Comparison of ENCODE assay signal across 19 cellular contexts in the genomic region with DNA sequence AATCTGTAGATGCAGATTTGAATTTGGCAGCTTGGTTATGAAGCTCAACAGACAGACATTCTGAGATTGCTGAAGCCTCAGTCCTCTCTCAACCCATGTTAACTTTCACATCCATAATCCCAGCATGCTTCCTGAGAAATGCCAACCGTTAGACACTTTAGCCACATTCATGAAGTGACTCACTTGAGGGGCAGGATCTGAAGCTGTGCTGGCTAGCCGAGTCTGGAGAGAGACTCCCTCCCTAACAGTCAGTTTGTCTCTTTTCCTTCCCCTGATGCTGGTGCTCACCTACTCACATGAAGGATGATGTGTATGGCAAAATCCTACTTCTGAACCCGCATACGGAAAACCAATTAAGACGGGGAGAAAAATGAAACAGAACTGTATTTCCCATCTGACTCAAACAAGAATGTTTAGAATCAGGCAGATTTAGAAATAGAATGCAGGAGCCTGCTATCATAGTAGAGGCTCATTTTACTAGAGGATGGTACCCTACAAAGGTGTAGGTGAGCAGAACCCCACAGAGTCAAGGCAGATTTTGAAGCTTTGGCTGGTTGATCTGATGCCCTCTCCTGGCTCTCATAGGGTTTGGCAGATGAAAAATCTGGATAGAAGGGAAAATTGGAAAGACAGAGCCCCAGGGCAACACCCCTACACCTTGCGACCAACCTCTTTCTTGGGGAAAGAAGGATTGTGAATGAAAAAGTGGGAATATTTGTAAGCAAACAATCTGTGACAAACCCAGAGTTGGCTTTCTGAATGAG.
DNase-seq lines count a peak whose midpoint lies in the region; ATAC-seq and TF ChIP-seq lines count a peak whose summit lies in the region.
"Had no signal": no experiment of that assay in that cellular context is flagged by ENCODE, and none has a peak within 500 bp of the region (broad histone marks: within the 10 kb centered on the region; RNA-seq: fewer than 3 reads in every experiment).

No MANE protein-coding gene starts in this region.

- H3K9me3 ChIP-seq in MG63 (no peaks in the 10 kb centered on the region), mesenchymal stem cell (ENCODE audit: control insufficient read depth, low read length) (no peaks in the 10 kb centered on the region), ovary (no peaks in the 10 kb centered on the region)
- H3K9me3 ChIP-seq: adrenal gland had no signal

- TF ChIP-seq POLR2A in ovary (IDR thresholded peaks at IDR 0.05), result no peak

- peak overlapping the region; percentile 50 for H2BK5ac ChIP-seq in mesenchymal stem cell (ENCODE audit: low read depth, low read length, poor library complexity, severe bottlenecking)

- 59% methylated on average over 4 of the region's 6 CpGs for WGBS in mesenchymal stem cell
- WGBS in ovary, 3 donors, result 86 to 88% (median 86%) methylated on average over 6 of the region's 6 CpGs

- H3K4me3 ChIP-seq in AG10803 (ENCODE audit: low read length) (peak overlapping the region; percentile 15), MG63 (no peak overlapping the region), mesenchymal stem cell (ENCODE audit: insufficient read depth in 1 of 2, low read depth in 1 of 2, low read length in 2 of 2) (no peak overlapping the region), ovary (no peak overlapping the region)
- H3K4me3 ChIP-seq: adrenal gland had no signal

- peaks cover 11% of the 10 kb centered on the region for H3K4me1 ChIP-seq in mesenchymal stem cell (ENCODE audit: control insufficient read depth, insufficient read depth, low read depth, low read length)
- peaks cover 7% of the 10 kb centered on the region for H3K4me1 ChIP-seq in ovary (ENCODE audit: insufficient read depth)
- H3K4me1 ChIP-seq: adrenal gland had no signal

- peaks cover 10% of the 10 kb centered on the region for H3K36me3 Mint-ChIP-seq in chondrocyte (ENCODE audit: low read depth)
- H3K36me3 Mint-ChIP-seq in activated naive CD4-positive, alpha-beta T cell treated with anti-CD3 and anti-CD28 coated beads, Interleukin-2, amount 50 U/mL, for 72 hours, result peaks cover 21 to 26% of the 10 kb centered on the region in 2 donors

- peak; percentile 72 for DNase-seq in AG10803 (ENCODE audit: low read depth)
- DNase-seq in MG63, result peak; percentile 52
- DNase-seq in chondrocyte (ENCODE audit: low spot score), result no peak
- DNase-seq in mesenchymal stem cell, result peak; percentile 57
- DNase-seq in T-helper 9 cell, result no peak
- DNase-seq in ovary, result no peak
- no peak for DNase-seq in activated naive CD4-positive, alpha-beta T cell treated with anti-CD3 and anti-CD28 coated beads, Interleukin-2, amount 50 U/mL, for 72 hours (ENCODE audit: low spot score in 2 of 2)
- no peak for DNase-seq in NCI-H748 treated with DMSO at 0.1 percent for 48 hours (lab: John Stamatoyannopoulos, UW)
- DNase-seq: adrenal gland; CD8-positive, alpha-beta T cell; effector memory CD8-positive, alpha-beta T cell; KG1; NCI-H1694 treated with DMSO at 0.1 percent for 48 hours; NCI-H524 treated with DMSO at 0.1 percent for 48 hours; posterior cingulate gyrus; stimulated activated CD4-positive, alpha-beta T cell treated with anti-CD3 and anti-CD28 coated beads, Interleukin-4, amount 100 ng/mL, for 24 hours; stimulated activated naive CD4-positive, alpha-beta T cell had no signal

- peaks cover 6% of the 10 kb centered on the region for H3K79me1 ChIP-seq in mesenchymal stem cell (replicated peaks; ENCODE audit: low read length, poor library complexity, severe bottlenecking)

- no peak overlapping the region for H3K4me3 Mint-ChIP-seq in chondrocyte (ENCODE audit: unreplicated experiment)
- H3K4me3 Mint-ChIP-seq: CD8-positive, alpha-beta T cell; effector memory CD8-positive, alpha-beta T cell; memory B cell had no signal

- H3K27ac ChIP-seq in mesenchymal stem cell (ENCODE audit: low read length, poor library complexity, severe bottlenecking) (no peak overlapping the region), ovary (no peak overlapping the region)
- H3K27ac ChIP-seq: adrenal gland had no signal

- H2AK5ac ChIP-seq in mesenchymal stem cell (ENCODE audit: low read length, severe bottlenecking), result peak overlapping the region; percentile 2

- no peak overlapping the region for H3K4ac ChIP-seq in mesenchymal stem cell (ENCODE audit: low read depth in 1 of 2, low read length in 2 of 2)

- H3K27me3 ChIP-seq in MG63 (no peaks in the 10 kb centered on the region), mesenchymal stem cell (ENCODE audit: control insufficient read depth in 1 of 2, insufficient read depth in 1 of 2, low read length in 2 of 2) (no peaks in the 10 kb centered on the region), ovary (no peaks in the 10 kb centered on the region)
- H3K27me3 ChIP-seq: adrenal gland had no signal

- H3K36me3 ChIP-seq in MG63 (no peaks in the 10 kb centered on the region), mesenchymal stem cell (ENCODE audit: control insufficient read depth in 1 of 2, insufficient read depth in 2 of 2, low read depth in 1 of 2, low read length in 2 of 2) (peaks cover 0 to 4% of the 10 kb centered on the region in 2 experiments), ovary (no peaks in the 10 kb centered on the region)
- H3K36me3 ChIP-seq: adrenal gland had no signal

- intact Hi-C loops in ovary (cut with DNase I), result no loop called here

- H3K27me3 Mint-ChIP-seq in chondrocyte (ENCODE audit: low read depth), result no peaks in the 10 kb centered on the region
- H3K27me3 Mint-ChIP-seq: effector memory CD8-positive, alpha-beta T cell; memory B cell had no signal

- ATAC-seq in activated naive CD4-positive, alpha-beta T cell treated with anti-CD3 and anti-CD28 coated beads, Interleukin-2, amount 50 U/mL, for 72 hours, result no peak
- ATAC-seq: CD8-positive, alpha-beta T cell; effector memory CD8-positive, alpha-beta T cell; Right ventricle myocardium inferior had no signal

- no peak overlapping the region for H2BK120ac ChIP-seq in mesenchymal stem cell (ENCODE audit: low read depth, low read length)

- H3K18ac ChIP-seq in mesenchymal stem cell (ENCODE audit: low read depth in 1 of 2, low read length in 2 of 2), result no peak overlapping the region

- H3K9ac ChIP-seq in mesenchymal stem cell (ENCODE audit: low read length), result no peak overlapping the region

- H3K14ac ChIP-seq in mesenchymal stem cell (ENCODE audit: low read length in 2 of 2), result no peak overlapping the region

- peak overlapping the region; percentile 68 for H3K27ac Mint-ChIP-seq in chondrocyte (ENCODE audit: unreplicated experiment)
- H3K27ac Mint-ChIP-seq in activated naive CD4-positive, alpha-beta T cell treated with anti-CD3 and anti-CD28 coated beads, Interleukin-2, amount 50 U/mL, for 72 hours, result no peak overlapping the region
- H3K27ac Mint-ChIP-seq: CD8-positive, alpha-beta T cell; effector memory CD8-positive, alpha-beta T cell; memory B cell had no signal

- no peak overlapping the region for H3K23ac ChIP-seq in mesenchymal stem cell (ENCODE audit: low read length in 2 of 2)

- H3K4me2 ChIP-seq in mesenchymal stem cell (ENCODE audit: low read length, poor library complexity, severe bottlenecking), result no peak overlapping the region

- H4K91ac ChIP-seq in mesenchymal stem cell (ENCODE audit: low read length), result no peak overlapping the region

- no peak overlapping the region for H4K8ac ChIP-seq in mesenchymal stem cell (ENCODE audit: low read length)

- TF ChIP-seq CTCF in AG10803 (conservative IDR thresholded peaks at IDR 0.05; ENCODE audit: low read length) (peak; percentile 48), chondrocyte (IDR thresholded peaks at IDR 0.05) (peak; percentile 61), ovary (IDR thresholded peaks at IDR 0.05) (no peak)

- no peaks in the 10 kb centered on the region for H3K9me3 Mint-ChIP-seq in chondrocyte (ENCODE audit: low read depth)
- H3K9me3 Mint-ChIP-seq in activated naive CD4-positive, alpha-beta T cell treated with anti-CD3 and anti-CD28 coated beads, Interleukin-2, amount 50 U/mL, for 72 hours, result peaks cover 6 to 21% of the 10 kb centered on the region in 2 donors

- H3K4me1 Mint-ChIP-seq in chondrocyte (ENCODE audit: low read depth), result peaks cover 17% of the 10 kb centered on the region

- no peak overlapping the region for H2AFZ ChIP-seq in mesenchymal stem cell (ENCODE audit: low read depth, low read length)

- no peak for TF ChIP-seq EP300 in ovary (IDR thresholded peaks at IDR 0.05)

- H2BK15ac ChIP-seq in mesenchymal stem cell (ENCODE audit: low read depth, poor library complexity, severe bottlenecking), result no peak overlapping the region

- H2BK12ac ChIP-seq in mesenchymal stem cell (ENCODE audit: low read length in 2 of 2), result peak overlapping the region in 1 of 2 experiments; percentile 47

Comparison
In these comparisons a context has a peak if more than half of its experiments do, and no peak if none do; other contexts are left out.
1. DNase-seq: peak in AG10803 (single experiment), MG63 (single experiment) and mesenchymal stem cell (single experiment); none in chondrocyte (single experiment), T-helper 9 cell (single experiment), ovary (0 of 5), activated naive CD4-positive, alpha-beta T cell treated with anti-CD3 and anti-CD28 coated beads, Interleukin-2, amount 50 U/mL, for 72 hours (0 of 2) and NCI-H748 treated with DMSO at 0.1 percent for 48 hours (single experiment).
2. CTCF ChIP-seq: peak in AG10803 (single experiment) and chondrocyte (single experiment); none in ovary (0 of 3).